Comparison of ENCODE assay signal across 9 cellular contexts in the genomic region with DNA sequence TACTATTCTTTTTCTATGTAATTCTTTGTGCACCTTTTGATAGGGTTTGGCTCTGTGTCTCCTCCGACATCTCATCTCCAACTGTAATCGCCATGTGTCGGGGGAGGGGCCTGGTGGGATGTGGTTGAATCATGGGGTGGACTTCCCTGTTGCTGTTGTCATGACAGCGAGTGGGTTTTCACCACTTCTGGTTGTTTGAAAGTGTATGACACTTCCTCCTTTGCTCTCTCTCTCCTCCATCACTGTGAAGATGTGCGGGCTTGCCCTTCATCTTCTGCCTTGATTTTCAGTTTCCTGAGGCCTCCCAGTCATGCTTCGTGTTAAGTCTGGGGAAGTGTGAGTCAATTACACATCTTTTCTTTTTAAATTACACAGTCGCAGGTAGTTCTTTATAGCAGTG.
DNase-seq lines count a peak whose midpoint lies in the region; TF ChIP-seq lines count a peak whose summit lies in the region.
"Had no signal": no experiment of that assay in that cellular context is flagged by ENCODE, and none has a peak within 500 bp of the region (broad histone marks: within the 10 kb centered on the region; RNA-seq: fewer than 3 reads in every experiment).

No MANE protein-coding gene starts in this region.

- no peaks in the 10 kb centered on the region for H4K20me1 ChIP-seq in OCI-LY1 (ENCODE audit: insufficient read depth, low read length)

- H3K27ac ChIP-seq in CD4-positive, alpha-beta memory T cell (ENCODE audit: low read depth, low read length), result no peak overlapping the region
- peak overlapping the region; percentile 75 for H3K27ac ChIP-seq in OCI-LY1 (ENCODE audit: low read depth, low read length, poor library complexity, severe bottlenecking)

- no peak overlapping the region for H3K4me3 ChIP-seq in CD4-positive, alpha-beta memory T cell (ENCODE audit: low read length in 2 of 2)
- peak overlapping the region; percentile 66 for H3K4me3 ChIP-seq in OCI-LY1 (ENCODE audit: low read depth, low read length, poor library complexity, severe bottlenecking)

- no peaks in the 10 kb centered on the region for H3K9me3 ChIP-seq in CD4-positive, alpha-beta memory T cell (ENCODE audit: control insufficient read depth in 1 of 2, low read length in 2 of 2)
- no peaks in the 10 kb centered on the region for H3K9me3 ChIP-seq in OCI-LY1 (ENCODE audit: low read length)

- TF ChIP-seq CTCF in OCI-LY1 (IDR thresholded peaks at IDR 0.05; ENCODE audit: low read length), result no peak

- peak overlapping the region in 5 of 8 donors; percentile 27 to 68 (median 59) for H3K4me3 Mint-ChIP-seq in CD4-positive, alpha-beta memory T cell
- no peak overlapping the region for H3K4me3 Mint-ChIP-seq in immature natural killer cell

- DNase-seq in CD4-positive, alpha-beta memory T cell, result peak; percentile 17 to 64 (median 53)
- DNase-seq in activated T-cell treated with anti-CD3 and anti-CD28 coated beads for 48 hours (ENCODE audit: low read depth) (peak; percentile 4), immature natural killer cell (peak in 2 of 3 donors; percentile 1 to 5), COLO668 (lab: John Stamatoyannopoulos, UW; ENCODE audit: unreplicated experiment) (no peak), NCI-H510A (lab: John Stamatoyannopoulos, UW) (no peak), posterior cingulate gyrus (no peak), cerebellar nuclear complex (lab: John Stamatoyannopoulos, UW) (no peak)
- DNase-seq: mammary epithelial cell had no signal

- peaks cover 0 to 15% (median 9%) of the 10 kb centered on the region in 8 donors for H3K9me3 Mint-ChIP-seq in CD4-positive, alpha-beta memory T cell
- H3K9me3 Mint-ChIP-seq in immature natural killer cell, result peaks cover 0 to 12% (median 4%) of the 10 kb centered on the region in 6 donors

- peak overlapping the region; percentile 69 for H3K9ac ChIP-seq in OCI-LY1 (ENCODE audit: low read length)

- H3K27me3 ChIP-seq in CD4-positive, alpha-beta memory T cell (ENCODE audit: insufficient read depth, low read length), result no peaks in the 10 kb centered on the region
- no peaks in the 10 kb centered on the region for H3K27me3 ChIP-seq in OCI-LY1 (ENCODE audit: insufficient read depth, low read length)

- H3K36me3 Mint-ChIP-seq in CD4-positive, alpha-beta memory T cell, result no peaks in the 10 kb centered on the region
- H3K36me3 Mint-ChIP-seq in immature natural killer cell, result no peaks in the 10 kb centered on the region

- H3K4me2 ChIP-seq in OCI-LY1 (ENCODE audit: low read length), result peak overlapping the region; percentile 73

- H3K79me2 ChIP-seq in OCI-LY1 (ENCODE audit: insufficient read depth, low read length), result peaks cover 47% of the 10 kb centered on the region

- H3K36me3 ChIP-seq in CD4-positive, alpha-beta memory T cell (ENCODE audit: insufficient read depth, low read length), result no peaks in the 10 kb centered on the region
- peaks cover 4% of the 10 kb centered on the region for H3K36me3 ChIP-seq in OCI-LY1 (ENCODE audit: insufficient read depth, low read length)

- H3K4me1 ChIP-seq in CD4-positive, alpha-beta memory T cell (ENCODE audit: insufficient read depth, low read length), result no peaks in the 10 kb centered on the region
- H3K4me1 ChIP-seq in OCI-LY1 (ENCODE audit: insufficient read depth, low read length, severe bottlenecking), result peaks cover 77% of the 10 kb centered on the region

- peak overlapping the region in 2 of 7 donors; percentile 23 to 53 for H3K27ac Mint-ChIP-seq in CD4-positive, alpha-beta memory T cell
- H3K27ac Mint-ChIP-seq in immature natural killer cell, result no peak overlapping the region

- peaks cover 4 to 9% (median 5%) of the 10 kb centered on the region in 4 donors for H3K4me1 Mint-ChIP-seq in CD4-positive, alpha-beta memory T cell
- H3K4me1 Mint-ChIP-seq in immature natural killer cell, result no peaks in the 10 kb centered on the region

- no peak overlapping the region; the same call in 1 of the 2 replicates for H2AFZ ChIP-seq in OCI-LY1 (ENCODE audit: low read length)

- CTCF ChIA-PET in CD4-positive, alpha-beta memory T cell (lab: Charles Lee; ENCODE audit: partially characterized antibody), result no interaction called here

- intact Hi-C loops in CD4-positive, alpha-beta memory T cell (cut with micrococcal nuclease), result no loop called here
- intact Hi-C loops in posterior cingulate gyrus (cut with DNase I), result no loop called here

- POLR2A ChIA-PET in CD4-positive, alpha-beta memory T cell (lab: Charles Lee; ENCODE audit: partially characterized antibody), result no interaction called here

- H3K27me3 Mint-ChIP-seq in CD4-positive, alpha-beta memory T cell, result peaks cover 0 to 2% of the 10 kb centered on the region in 2 donors
- peaks cover 0 to 2% (median 1%) of the 10 kb centered on the region in 3 donors for H3K27me3 Mint-ChIP-seq in immature natural killer cell (ENCODE audit: low read depth in 3 of 3)

- H3F3A ChIP-seq in OCI-LY1 (ENCODE audit: insufficient read depth, low read length), result no peaks in the 10 kb centered on the region

- no peaks in the 10 kb centered on the region for H3K9me2 ChIP-seq in OCI-LY1 (ENCODE audit: low read depth, low read length)

Comparison
In these comparisons a context has a peak if more than half of its experiments do, and no peak if none do; other contexts are left out.
1. DNase-seq: peak in CD4-positive, alpha-beta memory T cell (5 of 5), activated T-cell treated with anti-CD3 and anti-CD28 coated beads for 48 hours (single experiment) and immature natural killer cell (2 of 3); none in COLO668 (single experiment), NCI-H510A (single experiment), posterior cingulate gyrus (0 of 10) and cerebellar nuclear complex (0 of 2).
2. H3K4me3 Mint-ChIP-seq: peak in CD4-positive, alpha-beta memory T cell (5 of 8); none in immature natural killer cell (0 of 5).